ENCODE assay signal across 1 cellular context in genomic region chr2:208267526-208267925, GRCh38.
TF ChIP-seq lines count a peak whose summit lies in the region.

No MANE protein-coding gene starts in this region.

TF ChIP-seq in HEK293, 187 proteins besides CTCF, POLR2A, EP300 and RAD21:
- TF ChIP-seq ZNF335 (tag by site-specific recombination; conservative IDR thresholded peaks at IDR 0.05) (peak; percentile 77), ZBTB17 (tag by site-specific recombination; IDR thresholded peaks at IDR 0.05) (peak; percentile 81), ZNF600 (tag by site-specific recombination; IDR thresholded peaks at IDR 0.05) (peak; percentile 50; the same call in 1 of the 2 replicates), IKZF3 (tag by site-specific recombination; IDR thresholded peaks at IDR 0.05) (0 out of 2 replicates have a peak, but pooled peaks have one; percentile 20), ZBTB26 (tag by site-specific recombination; optimal IDR thresholded peaks at IDR 0.05) (peak; percentile 31), PRDM10 (tag by site-specific recombination; IDR thresholded peaks at IDR 0.05) (peak; percentile 88), PATZ1 (tag by site-specific recombination; IDR thresholded peaks at IDR 0.05) (peak; percentile 82), ZNF18 (tag by site-specific recombination; IDR thresholded peaks at IDR 0.05) (peak; percentile 99), ZIC2 (tag by site-specific recombination; IDR thresholded peaks at IDR 0.05) (peak; percentile 51; the same call in 1 of the 2 replicates), GLIS2 (tag by site-specific recombination; IDR thresholded peaks at IDR 0.05) (peak; percentile 81), GLIS1 (tag by site-specific recombination; IDR thresholded peaks at IDR 0.05) (peak; percentile 97)
